In genomic region chr10:57017356-57018037, GRCh38 we compare ENCODE assay signal across 18 cellular contexts.
"Had no signal": no experiment of that assay in that cellular context is flagged by ENCODE, and none has a peak within 500 bp of the region (broad histone marks: within the 10 kb centered on the region; RNA-seq: fewer than 3 reads in every experiment).

No MANE protein-coding gene starts in this region.

- H3K4me3 ChIP-seq: ascending aorta, cardiac muscle cell, testis, upper lobe of right lung had no signal

- H3K27me3 ChIP-seq: ascending aorta, cardiac muscle cell, testis, upper lobe of right lung had no signal

- DNase-seq: activated CD4-positive, alpha-beta T cell treated with anti-CD3 and anti-CD28 coated beads for 48 hours; activated CD8-positive, alpha-beta memory T cell treated with anti-CD3 and anti-CD28 coated beads, Interleukin-2, amount 50 U/mL, for 48 hours; activated CD8-positive, alpha-beta T cell treated with anti-CD3 and anti-CD28 coated beads, Interleukin-2, amount 10 ng/mL, durations not matched to agents 7 days and 5 days; activated naive CD8-positive, alpha-beta T cell treated with anti-CD3 and anti-CD28 coated beads, Interleukin-2, amount 50 U/mL, for 24 hours; effector CD4-positive, alpha-beta T cell; head of caudate nucleus; stimulated activated CD4-positive, alpha-beta T cell treated with anti-CD3 and anti-CD28 coated beads, Interleukin-4, amount 100 ng/mL, for 1 hour; stimulated activated CD8-positive, alpha-beta memory T cell treated with anti-CD3 and anti-CD28 coated beads, Interleukin-4, amount 100 ng/mL, for 48 hours; stimulated activated naive CD8-positive, alpha-beta T cell treated with anti-CD3 and anti-CD28 coated beads, Interleukin-15, amount 100 ng/mL, for 72 hours; testis; upper lobe of right lung had no signal

- H3K4me1 Mint-ChIP-seq: activated naive CD8-positive, alpha-beta T cell treated with anti-CD3 and anti-CD28 coated beads, Interleukin-2, amount 50 U/mL, for 24 hours; memory B cell; nephron; stimulated activated naive CD8-positive, alpha-beta T cell treated with anti-CD3 and anti-CD28 coated beads, Interleukin-15, amount 100 ng/mL, for 72 hours had no signal

- ATAC-seq: activated CD8-positive, alpha-beta T cell treated with anti-CD3 and anti-CD28 coated beads, Interleukin-2, amount 10 ng/mL, durations not matched to agents 7 days and 5 days; activated naive CD8-positive, alpha-beta T cell treated with anti-CD3 and anti-CD28 coated beads, Interleukin-2, amount 50 U/mL, for 24 hours; left lobe of liver; stimulated activated naive CD8-positive, alpha-beta T cell treated with anti-CD3 and anti-CD28 coated beads, Interleukin-15, amount 100 ng/mL, for 72 hours; upper lobe of right lung had no signal

- H3K27me3 Mint-ChIP-seq: activated naive CD8-positive, alpha-beta T cell treated with anti-CD3 and anti-CD28 coated beads, Interleukin-2, amount 50 U/mL, for 24 hours; memory B cell; stimulated activated naive CD8-positive, alpha-beta T cell treated with anti-CD3 and anti-CD28 coated beads, Interleukin-15, amount 100 ng/mL, for 72 hours had no signal

- H3K9me3 ChIP-seq: ascending aorta, testis, upper lobe of right lung had no signal

- H3K9me3 Mint-ChIP-seq: memory B cell, nephron had no signal

- FAIRE-seq: colon, islet of Langerhans had no signal

- H3K27ac Mint-ChIP-seq: activated CD8-positive, alpha-beta T cell treated with anti-CD3 and anti-CD28 coated beads, Interleukin-2, amount 10 ng/mL, durations not matched to agents 7 days and 5 days; activated naive CD8-positive, alpha-beta T cell treated with anti-CD3 and anti-CD28 coated beads, Interleukin-2, amount 50 U/mL, for 24 hours; memory B cell; nephron; stimulated activated naive CD8-positive, alpha-beta T cell treated with anti-CD3 and anti-CD28 coated beads, Interleukin-15, amount 100 ng/mL, for 72 hours had no signal

- H3K36me3 ChIP-seq: ascending aorta, cardiac muscle cell, upper lobe of right lung had no signal

- H3K27ac ChIP-seq: ascending aorta, cardiac muscle cell, testis, upper lobe of right lung had no signal

- H3K4me1 ChIP-seq: ascending aorta, testis, upper lobe of right lung had no signal

- H3K4me3 Mint-ChIP-seq: activated CD8-positive, alpha-beta T cell treated with anti-CD3 and anti-CD28 coated beads, Interleukin-2, amount 10 ng/mL, durations not matched to agents 7 days and 5 days; activated naive CD8-positive, alpha-beta T cell treated with anti-CD3 and anti-CD28 coated beads, Interleukin-2, amount 50 U/mL, for 24 hours; memory B cell; nephron; stimulated activated naive CD8-positive, alpha-beta T cell treated with anti-CD3 and anti-CD28 coated beads, Interleukin-15, amount 100 ng/mL, for 72 hours had no signal

- H3K36me3 Mint-ChIP-seq: memory B cell had no signal
